In the genomic region with DNA sequence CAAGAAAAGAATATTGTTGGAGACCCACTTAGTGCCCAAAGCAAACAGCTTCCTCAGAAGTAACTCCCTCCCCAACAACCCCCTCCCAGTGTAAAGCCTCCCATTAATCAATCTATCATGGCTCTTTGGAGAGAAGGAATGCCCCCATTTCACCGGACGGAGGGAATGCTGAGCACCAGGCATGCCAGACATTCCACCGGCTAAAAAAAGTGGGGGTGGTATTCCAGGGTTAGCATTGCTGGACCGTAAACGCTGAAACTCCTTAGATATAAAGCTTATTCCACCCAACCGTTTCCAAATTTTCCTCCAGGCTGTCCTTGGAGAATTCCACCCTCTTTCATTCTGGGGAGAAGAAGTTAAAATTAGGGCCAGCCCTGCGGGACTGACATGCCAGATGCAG, we compare ENCODE assay signal across 11 cellular contexts. TPM values are rescaled to one million over a fixed set of nuclear protein-coding genes. Genes with fewer than 3 reads are reported as not detected.
DNase-seq lines count a peak whose midpoint lies in the region; ATAC-seq and TF ChIP-seq lines count a peak whose summit lies in the region.
"Had no signal": no experiment of that assay in that cellular context is flagged by ENCODE, and none has a peak within 500 bp of the region (broad histone marks: within the 10 kb centered on the region; RNA-seq: fewer than 3 reads in every experiment).

No MANE protein-coding gene starts in this region.

- peaks cover 1% of the 10 kb centered on the region for H3K36me3 Mint-ChIP-seq in neural crest cell (ENCODE audit: low read depth)

- H3K4me3 Mint-ChIP-seq in neural crest cell: peak overlapping the region; percentile 76

- ATAC-seq in Right ventricle myocardium inferior: no peak
- no peak for ATAC-seq in foreskin keratinocyte

- peaks cover 26% of the 10 kb centered on the region for H3K4me1 Mint-ChIP-seq in neural crest cell

- H3K4me1 ChIP-seq in left ventricle myocardium inferior (peaks cover 58% of the 10 kb centered on the region), foreskin keratinocyte (peaks cover 31% of the 10 kb centered on the region), vagina (peaks cover 55% of the 10 kb centered on the region)

- peak overlapping the region; percentile 81 for H3K27ac ChIP-seq in left ventricle myocardium inferior (replicated peaks)
- H3K27ac ChIP-seq in foreskin keratinocyte: peak overlapping the region; percentile 8
- H3K27ac ChIP-seq in vagina: peak overlapping the region; percentile 84
- H3K27ac ChIP-seq: SJSA1 had no signal

- H3K36me3 ChIP-seq in left ventricle myocardium inferior: no peaks in the 10 kb centered on the region
- no peaks in the 10 kb centered on the region for H3K36me3 ChIP-seq in vagina
- H3K36me3 ChIP-seq: SJSA1 had no signal

- TF ChIP-seq CTCF in left ventricle myocardium inferior (IDR thresholded peaks at IDR 0.05; ENCODE audit: borderline replicate concordance): no peak
- no peak for TF ChIP-seq CTCF in foreskin keratinocyte (conservative IDR thresholded peaks at IDR 0.05)
- no peak for TF ChIP-seq CTCF in neural crest cell (conservative IDR thresholded peaks at IDR 0.05)
- TF ChIP-seq CTCF in vagina (IDR thresholded peaks at IDR 0.05): no peak

- H3K27me3 ChIP-seq in left ventricle myocardium inferior (ENCODE audit: low read depth) (peaks cover 26% of the 10 kb centered on the region), foreskin keratinocyte (no peaks in the 10 kb centered on the region), vagina (no peaks in the 10 kb centered on the region)
- H3K27me3 ChIP-seq: SJSA1 had no signal

- peaks cover 2% of the 10 kb centered on the region for H3K9me3 Mint-ChIP-seq in neural crest cell

- peaks cover 60% of the 10 kb centered on the region for H3K27me3 Mint-ChIP-seq in neural crest cell (ENCODE audit: low read depth)

- no peak for TF ChIP-seq POLR2A in vagina (IDR thresholded peaks at IDR 0.05)

- H3K4me3 ChIP-seq in left ventricle myocardium inferior: peak overlapping the region; percentile 72
- peak overlapping the region; percentile 56 to 64 for H3K4me3 ChIP-seq in vagina
- H3K4me3 ChIP-seq: SJSA1 had no signal

- no peak overlapping the region for H3K27ac Mint-ChIP-seq in neural crest cell (ENCODE audit: unreplicated experiment)

- no peak for DNase-seq in left ventricle myocardium inferior
- no peak for DNase-seq in Right ventricle myocardium inferior (ENCODE audit: missing footprints)
- DNase-seq in foreskin keratinocyte: no peak
- no peak for DNase-seq in neural crest cell (ENCODE audit: low read depth, low spot score)
- no peak for DNase-seq in vagina (ENCODE audit: extremely low spot score in 2 of 2)
- no peak for DNase-seq in activated T-cell treated with anti-CD3 and anti-CD28 coated beads for 4 hours
- DNase-seq in epidermal melanocyte (ENCODE audit: insufficient read length, low spot score): no peak
- DNase-seq in cerebellar nuclear complex (lab: John Stamatoyannopoulos, UW): no peak
- DNase-seq: NCI-H2107 had no signal

- H3K9me3 ChIP-seq in left ventricle myocardium inferior (replicated peaks): no peaks in the 10 kb centered on the region
- no peaks in the 10 kb centered on the region for H3K9me3 ChIP-seq in vagina
- H3K9me3 ChIP-seq: SJSA1 had no signal

- intact Hi-C loops in left ventricle myocardium inferior (cut with micrococcal nuclease): no loop called here
- intact Hi-C loops in Right ventricle myocardium inferior (cut with DNase I): loop anchor here (10.0 kb wide), 1 partner anchor 68 kb away; no protein-coding TSS in a partner anchor
- intact Hi-C loops in vagina (cut with DNase I): loop anchor here (10.0 kb wide), 2 partner anchors 48 to 72 kb away; no protein-coding TSS in a partner anchor

RNA-seq across cellular contexts. Expression of gene MAMDC2, which starts 0.4 kb away (rescaled TPM):
- total RNA-seq in left ventricle myocardium inferior (9.0 TPM), Right ventricle myocardium inferior (10.8 TPM), foreskin keratinocyte (9.4 and 22.7 TPM in 2 replicates), neural crest cell (0.21 and 0.25 TPM in 2 replicates), vagina (38.5 TPM)
- 3.7 and 7.0 TPM in 2 replicates for polyA plus RNA-seq in foreskin keratinocyte
- total RNA-seq: A673, SJSA1 had no signal

Comparison
In these comparisons a context has a peak if more than half of its experiments do, and no peak if none do; other contexts are left out.
1. H3K27ac ChIP-seq: peak in every context shown above with its lines; median percentile 84 in vagina; 81 in left ventricle myocardium inferior; 8 in foreskin keratinocyte.